Comparison of ENCODE assay signal across 32 cellular contexts in the genomic region with DNA sequence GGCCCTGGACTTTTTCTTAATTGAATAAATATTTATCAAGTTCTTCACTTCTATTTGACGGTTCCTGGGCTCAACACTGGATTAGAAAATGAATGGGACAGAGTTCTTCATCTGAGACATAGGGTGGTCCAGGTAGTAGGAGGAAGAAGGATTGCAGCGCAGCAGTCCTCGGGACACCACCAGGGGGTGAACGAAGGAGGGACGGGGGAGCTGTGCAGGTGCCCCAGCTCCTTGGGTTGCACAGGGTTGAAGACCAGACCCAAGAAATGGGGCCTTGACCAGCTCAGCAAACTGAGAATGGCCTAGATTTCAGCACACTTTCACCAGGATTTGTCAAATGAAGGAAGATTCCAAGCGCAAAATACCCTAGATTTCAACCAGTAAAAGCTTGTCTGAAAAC. TPM values are rescaled to one million over a fixed set of nuclear protein-coding genes. Genes with fewer than 3 reads are reported as not detected.
"Had no signal": no experiment of that assay in that cellular context is flagged by ENCODE, and none has a peak within 500 bp of the region (broad histone marks: within the 10 kb centered on the region; RNA-seq: fewer than 3 reads in every experiment).

No MANE protein-coding gene starts in this region.

- ATAC-seq: activated CD8-positive, alpha-beta T cell treated with anti-CD3 and anti-CD28 coated beads, Interleukin-2, amount 10 ng/mL, durations not matched to agents 7 days and 5 days; activated naive CD4-positive, alpha-beta T cell treated with anti-CD3 and anti-CD28 coated beads, Interleukin-2, amount 50 U/mL, for 72 hours; Right ventricle myocardium inferior; SK-N-SH treated with all-trans-retinoic acid at 6 μM for 48 hours had no signal

- H3K27ac ChIP-seq: KMS-11, PC-9, RWPE1 had no signal

- H2AFZ ChIP-seq: PC-9 had no signal

- H3K9ac ChIP-seq: KMS-11 had no signal

- H3K4me3 ChIP-seq: PC-9 had no signal

- H3K4me2 ChIP-seq: KMS-11, PC-9 had no signal

- DNase-seq: activated CD4-positive, alpha-beta T cell treated with anti-CD3 and anti-CD28 coated beads, Interleukin-2, amount 10 ng/mL, durations not matched to agents 24 days and 14 days; activated CD4-positive, alpha-beta T cell treated with anti-CD3 and anti-CD28 coated beads, Interleukin-2, amount 50 U/mL, for 48 hours; activated CD8-positive, alpha-beta T cell treated with anti-CD3 and anti-CD28 coated beads, Interleukin-2, amount 10 ng/mL, durations not matched to agents 7 days and 5 days; activated gamma-delta T cell; activated naive CD4-positive, alpha-beta T cell treated with anti-CD3 and anti-CD28 coated beads for 36 hours; activated T-cell treated with anti-CD3 and anti-CD28 coated beads, Interleukin-2, amount 50 U/mL, for 24 hours; anterior cingulate cortex; MM.1S; MV-4-11; NCI-H1092; NCI-H1436 treated with DMSO at 0.1 percent for 48 hours; NCI-H1694 treated with DMSO at 0.1 percent for 48 hours; NCI-H2029; NCI-H345; NCI-H524 treated with DMSO at 0.1 percent for 48 hours; NK-92 treated with Interleukin-12 subunit alpha and Interleukin-12 subunit beta, amount 100 ng/mL, for 24 hours; PC-9; SIG-M5; SW 1271; T1000 had no signal

RNA-seq across cellular contexts. Expression of a gene that starts 32.1 kb away (rescaled TPM):
- total RNA-seq: activated CD4-positive, alpha-beta T cell treated with anti-CD3 and anti-CD28 coated beads, Interleukin-2, amount 10 ng/mL, durations not matched to agents 24 days and 14 days; activated CD8-positive, alpha-beta T cell treated with anti-CD3 and anti-CD28 coated beads, Interleukin-2, amount 10 ng/mL, durations not matched to agents 7 days and 5 days; activated naive CD4-positive, alpha-beta T cell treated with anti-CD3 and anti-CD28 coated beads for 36 hours; activated naive CD4-positive, alpha-beta T cell treated with anti-CD3 and anti-CD28 coated beads, Interleukin-2, amount 50 U/mL, for 72 hours; activated T-helper 2 cell treated with anti-CD3 and anti-CD28 coated beads, Interferon-gamma antibody, Interleukin-2, Interleukin-4, amounts not matched to agents 10 μg/mL and 5 μg/mL and 100 μg/mL, durations not matched to agents 14 hours and 24 hours and 36 hours; LHCN-M2; NCI-H460; OCI-LY7; PC-9; Right ventricle myocardium inferior; SK-MEL-5; T-helper 1 cell treated with Interleukin-12 subunit alpha and Interleukin-12 subunit beta and Interleukin-4 antibody, amounts not matched to agents 30 ng/mL and 1 ng/mL, for 36 hours; T-helper 2 cell treated with Interferon-gamma antibody and Interleukin-4, amounts not matched to agents 100 ng/mL and 5 ng/mL, for 36 hours had no signal
